ENCODE assay signal across 15 cellular contexts in the genomic region with DNA sequence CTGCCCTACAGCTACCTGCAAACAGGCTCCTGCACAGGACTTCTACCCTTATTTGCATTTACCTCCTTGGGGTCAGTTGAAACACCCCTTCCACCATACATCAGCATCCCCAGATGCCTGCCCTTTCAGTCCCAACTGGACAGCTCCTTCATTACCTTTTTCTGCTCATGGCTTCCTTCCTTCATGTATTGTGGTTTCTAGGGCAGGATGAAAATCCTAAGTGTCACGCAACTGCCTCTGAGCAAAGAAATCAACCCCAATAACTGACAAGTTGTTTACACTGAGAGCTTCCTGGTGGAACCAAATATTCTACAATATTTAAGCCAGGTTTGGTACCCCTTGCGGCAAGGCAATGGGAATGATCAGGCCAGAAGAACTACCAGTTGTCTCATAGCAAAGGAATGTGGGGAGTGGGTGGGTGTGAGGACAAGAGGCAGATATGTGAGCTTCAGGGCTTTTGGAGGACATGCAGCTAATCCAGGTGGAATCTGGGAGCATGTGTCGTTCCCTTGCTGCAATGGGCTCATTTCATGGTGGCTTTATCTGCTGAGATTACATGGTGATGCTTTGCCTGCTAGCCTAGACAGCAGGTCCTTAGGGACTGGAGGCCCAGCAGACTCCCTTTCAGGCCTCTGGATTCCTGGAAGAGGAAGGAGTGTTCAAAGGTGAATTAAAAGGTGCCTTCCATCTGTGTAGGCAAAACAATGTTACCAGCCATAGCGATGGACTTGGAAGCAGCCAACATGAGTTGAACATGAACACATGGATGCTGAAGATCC. TPM values are rescaled to one million over a fixed set of nuclear protein-coding genes. Genes with fewer than 3 reads are reported as not detected.
DNase-seq lines count a peak whose midpoint lies in the region; ATAC-seq and TF ChIP-seq lines count a peak whose summit lies in the region.
"Had no signal": no experiment of that assay in that cellular context is flagged by ENCODE, and none has a peak within 500 bp of the region (broad histone marks: within the 10 kb centered on the region; RNA-seq: fewer than 3 reads in every experiment).

No MANE protein-coding gene starts in this region.

- H3K27ac ChIP-seq in HEK293 (ENCODE audit: extremely low read depth, low read depth, low read length), result no peak overlapping the region
- H3K27ac ChIP-seq: prostate gland, transverse colon had no signal

- peaks cover 5% of the 10 kb centered on the region; the same call in 1 of the 2 replicates for H3K4me1 ChIP-seq in HEK293 (ENCODE audit: control insufficient read depth, insufficient read depth, low read length)
- H3K4me1 ChIP-seq: prostate gland had no signal

- peak overlapping the region; percentile 57 for H3K27ac Mint-ChIP-seq in Calu3 (ENCODE audit: unreplicated experiment)
- peak overlapping the region; percentile 21 for H3K27ac Mint-ChIP-seq in activated CD8-positive, alpha-beta memory T cell treated with anti-CD3 and anti-CD28 coated beads, Interleukin-2, amount 10 ng/mL, durations not matched to agents 7 days and 5 days
- H3K27ac Mint-ChIP-seq: activated naive CD4-positive, alpha-beta T cell treated with anti-CD3 and anti-CD28 coated beads, Interleukin-2, amount 50 U/mL, for 72 hours had no signal

- DNase-seq in Calu3 (peak; percentile 47), mesenteric fat pad (ENCODE audit: low spot score) (peak; percentile 5), GM10248 (ENCODE audit: extremely low spot score) (no peak), GOT3 (lab: John Stamatoyannopoulos, UW) (no peak)
- DNase-seq in activated CD8-positive, alpha-beta memory T cell treated with anti-CD3 and anti-CD28 coated beads, Interleukin-2, amount 10 ng/mL, durations not matched to agents 7 days and 5 days, result no peak
- DNase-seq: KG1; NCI-H2081 treated with DMSO at 0.1 percent for 48 hours; NCI-H82; SHP77; stimulated activated CD4-positive, alpha-beta T cell treated with anti-CD3 and anti-CD28 coated beads, Interleukin-2, amount 100 ng/mL, for 24 hours; transverse colon had no signal

- POLR2A ChIA-PET in HEK293 (lab: Yijun Ruan, JAX), result interaction anchor here (0.7 to 2.0 kb wide), 5 partner anchors 14 to 486 kb away, joined by 3 to 14 read pairs (median 6); a partner anchor contains a TSS
- POLR2A ChIA-PET in GM10248 (lab: Yijun Ruan, JAX), result interaction anchor here (0.5 to 1.9 kb wide), 3 partner anchors 15 to 169 kb away, joined by 3 to 7 read pairs (median 5); no protein-coding TSS in a partner anchor

- ATAC-seq in activated CD8-positive, alpha-beta memory T cell treated with anti-CD3 and anti-CD28 coated beads, Interleukin-2, amount 10 ng/mL, durations not matched to agents 7 days and 5 days, result no peak
- ATAC-seq in HG03196 (IDR thresholded peaks at IDR 0.05; ENCODE audit: unreplicated experiment), result no peak
- ATAC-seq: activated naive CD4-positive, alpha-beta T cell treated with anti-CD3 and anti-CD28 coated beads, Interleukin-2, amount 50 U/mL, for 72 hours had no signal

- intact Hi-C loops in Calu3 (cut with micrococcal nuclease; ENCODE audit: unreplicated experiment), result no loop called here

- peak overlapping the region; percentile 5 for H3K4me3 Mint-ChIP-seq in Calu3 (ENCODE audit: low read depth, unreplicated experiment)
- H3K4me3 Mint-ChIP-seq in activated CD8-positive, alpha-beta memory T cell treated with anti-CD3 and anti-CD28 coated beads, Interleukin-2, amount 10 ng/mL, durations not matched to agents 7 days and 5 days, result no peak overlapping the region

- TF ChIP-seq CTCF in Calu3 (IDR thresholded peaks at IDR 0.05; ENCODE audit: unreplicated experiment) (no peak), HEK293 (tag by site-specific recombination; IDR thresholded peaks at IDR 0.05) (no peak), GM10248 (IDR thresholded peaks at IDR 0.05; ENCODE audit: control extremely low read depth, extremely low read depth, low read depth, missing control alignments) (no peak)

- H3K4me1 Mint-ChIP-seq in Calu3 (ENCODE audit: low read depth, unreplicated experiment), result peaks cover 50% of the 10 kb centered on the region
- H3K4me1 Mint-ChIP-seq in activated CD8-positive, alpha-beta memory T cell treated with anti-CD3 and anti-CD28 coated beads, Interleukin-2, amount 10 ng/mL, durations not matched to agents 7 days and 5 days, result peaks cover 45% of the 10 kb centered on the region

- H3K36me3 Mint-ChIP-seq in Calu3 (ENCODE audit: insufficient read depth, unreplicated experiment), result peaks cover 34% of the 10 kb centered on the region
- H3K36me3 Mint-ChIP-seq in activated CD8-positive, alpha-beta memory T cell treated with anti-CD3 and anti-CD28 coated beads, Interleukin-2, amount 10 ng/mL, durations not matched to agents 7 days and 5 days, result peaks cover 14% of the 10 kb centered on the region
- H3K36me3 Mint-ChIP-seq: activated naive CD4-positive, alpha-beta T cell treated with anti-CD3 and anti-CD28 coated beads, Interleukin-2, amount 50 U/mL, for 72 hours had no signal

- no peak overlapping the region for H3K4me3 ChIP-seq in HEK293 (ENCODE audit: low read depth, low read length)
- H3K4me3 ChIP-seq: prostate gland, transverse colon had no signal

- H3K9me3 Mint-ChIP-seq in Calu3 (ENCODE audit: low read depth, unreplicated experiment), result no peaks in the 10 kb centered on the region
- H3K9me3 Mint-ChIP-seq in activated CD8-positive, alpha-beta memory T cell treated with anti-CD3 and anti-CD28 coated beads, Interleukin-2, amount 10 ng/mL, durations not matched to agents 7 days and 5 days (ENCODE audit: low read depth), result no peaks in the 10 kb centered on the region
- H3K9me3 Mint-ChIP-seq: activated naive CD4-positive, alpha-beta T cell treated with anti-CD3 and anti-CD28 coated beads, Interleukin-2, amount 50 U/mL, for 72 hours had no signal

- BruUV-seq in Calu3 (replicated peaks; lab: Mats Ljungman, UMichigan), result no TSS peak

- CTCF ChIA-PET in Calu3 (lab: Charles Lee) (interaction anchor here (0.6 to 1.7 kb wide), 8 partner anchors 8 to 144 kb away, joined by 3 to 16 read pairs (median 4); a partner anchor contains a TSS), HEK293 (lab: Yijun Ruan, JAX) (interaction anchor here (0.5 to 1.4 kb wide), 6 partner anchors 9 to 250 kb away, joined by 3 to 7 read pairs (median 4); a partner anchor contains a TSS), GM10248 (lab: Yijun Ruan, JAX) (interaction anchor here (1.2 to 2.4 kb wide), 5 partner anchors 8 to 72 kb away, joined by 3 to 11 read pairs (median 4); no protein-coding TSS in a partner anchor)
- CTCF ChIA-PET in activated CD8-positive, alpha-beta memory T cell treated with anti-CD3 and anti-CD28 coated beads, Interleukin-2, amount 10 ng/mL, durations not matched to agents 7 days and 5 days (lab: Charles Lee), result interaction anchor here (1.4 to 1.9 kb wide), 3 partner anchors 9 to 15 kb away, joined by 3 to 9 read pairs (median 5); no protein-coding TSS in a partner anchor

- H3K36me3 ChIP-seq in HEK293 (ENCODE audit: control insufficient read depth in 2 of 2, insufficient read depth in 1 of 2, low read length in 2 of 2), result no peaks in the 10 kb centered on the region; a peak in 1 of 3 replicates
- H3K36me3 ChIP-seq: prostate gland, transverse colon had no signal

- H3K27me3 Mint-ChIP-seq in Calu3 (ENCODE audit: unreplicated experiment), result no peaks in the 10 kb centered on the region
- H3K27me3 Mint-ChIP-seq in activated CD8-positive, alpha-beta memory T cell treated with anti-CD3 and anti-CD28 coated beads, Interleukin-2, amount 10 ng/mL, durations not matched to agents 7 days and 5 days, result no peaks in the 10 kb centered on the region

- H3K9me3 ChIP-seq in HEK293 (ENCODE audit: control insufficient read depth, insufficient read depth, low read depth, low read length), result no peaks in the 10 kb centered on the region
- H3K9me3 ChIP-seq: prostate gland, transverse colon had no signal

TF ChIP-seq in HEK293, 187 proteins besides CTCF, POLR2A, EP300 and RAD21 (continues in another document):
- TF ChIP-seq FEZF1 (tag by site-specific recombination; IDR thresholded peaks at IDR 0.05), result no peak
- TF ChIP-seq ZNF10 (tag by site-specific recombination; IDR thresholded peaks at IDR 0.05), result no peak
- TF ChIP-seq, protein P1, sequence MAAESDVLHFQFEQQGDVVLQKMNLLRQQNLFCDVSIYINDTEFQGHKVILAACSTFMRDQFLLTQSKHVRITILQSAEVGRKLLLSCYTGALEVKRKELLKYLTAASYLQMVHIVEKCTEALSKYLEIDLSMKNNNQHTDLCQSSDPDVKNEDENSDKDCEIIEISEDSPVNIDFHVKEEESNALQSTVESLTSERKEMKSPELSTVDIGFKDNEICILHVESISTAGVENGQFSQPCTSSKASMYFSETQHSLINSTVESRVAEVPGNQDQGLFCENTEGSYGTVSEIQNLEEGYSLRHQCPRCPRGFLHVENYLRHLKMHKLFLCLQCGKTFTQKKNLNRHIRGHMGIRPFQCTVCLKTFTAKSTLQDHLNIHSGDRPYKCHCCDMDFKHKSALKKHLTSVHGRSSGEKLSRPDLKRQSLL (tag by site-specific recombination; IDR thresholded peaks at IDR 0.05), result no peak
- peak; percentile 65 for TF ChIP-seq EGR2 (tag by site-specific recombination; IDR thresholded peaks at IDR 0.05; ENCODE audit: low read depth)
- TF ChIP-seq, protein P2, sequence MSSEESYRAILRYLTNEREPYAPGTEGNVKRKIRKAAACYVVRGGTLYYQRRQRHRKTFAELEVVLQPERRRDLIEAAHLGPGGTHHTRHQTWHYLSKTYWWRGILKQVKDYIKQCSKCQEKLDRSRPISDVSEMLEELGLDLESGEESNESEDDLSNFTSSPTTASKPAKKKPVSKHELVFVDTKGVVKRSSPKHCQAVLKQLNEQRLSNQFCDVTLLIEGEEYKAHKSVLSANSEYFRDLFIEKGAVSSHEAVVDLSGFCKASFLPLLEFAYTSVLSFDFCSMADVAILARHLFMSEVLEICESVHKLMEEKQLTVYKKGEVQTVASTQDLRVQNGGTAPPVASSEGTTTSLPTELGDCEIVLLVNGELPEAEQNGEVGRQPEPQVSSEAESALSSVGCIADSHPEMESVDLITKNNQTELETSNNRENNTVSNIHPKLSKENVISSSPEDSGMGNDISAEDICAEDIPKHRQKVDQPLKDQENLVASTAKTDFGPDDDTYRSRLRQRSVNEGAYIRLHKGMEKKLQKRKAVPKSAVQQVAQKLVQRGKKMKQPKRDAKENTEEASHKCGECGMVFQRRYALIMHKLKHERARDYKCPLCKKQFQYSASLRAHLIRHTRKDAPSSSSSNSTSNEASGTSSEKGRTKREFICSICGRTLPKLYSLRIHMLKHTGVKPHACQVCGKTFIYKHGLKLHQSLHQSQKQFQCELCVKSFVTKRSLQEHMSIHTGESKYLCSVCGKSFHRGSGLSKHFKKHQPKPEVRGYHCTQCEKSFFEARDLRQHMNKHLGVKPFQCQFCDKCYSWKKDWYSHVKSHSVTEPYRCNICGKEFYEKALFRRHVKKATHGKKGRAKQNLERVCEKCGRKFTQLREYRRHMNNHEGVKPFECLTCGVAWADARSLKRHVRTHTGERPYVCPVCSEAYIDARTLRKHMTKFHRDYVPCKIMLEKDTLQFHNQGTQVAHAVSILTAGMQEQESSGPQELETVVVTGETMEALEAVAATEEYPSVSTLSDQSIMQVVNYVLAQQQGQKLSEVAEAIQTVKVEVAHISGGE (tag by site-specific recombination; conservative IDR thresholded peaks at IDR 0.05; ENCODE audit: low read depth), result no peak
- no peak for TF ChIP-seq ZNF324 (tag by site-specific recombination; IDR thresholded peaks at IDR 0.05)

RNA-seq across cellular contexts. Expression of a gene that starts 34.9 kb away (rescaled TPM):
- total RNA-seq in Calu3 (2022), result 23.4 and 24.4 TPM in 2 replicates
- 10 to 100 TPM; 36.3 to 36.7 TPM for total RNA-seq in activated CD8-positive, alpha-beta memory T cell treated with anti-CD3 and anti-CD28 coated beads, Interleukin-2, amount 10 ng/mL, durations not matched to agents 7 days and 5 days
- total RNA-seq in mesenteric fat pad, result 11.5 TPM

Comparison
In these comparisons a context has a peak if more than half of its experiments do, and no peak if none do; other contexts are left out.
1. DNase-seq: peak in Calu3 (single experiment) and mesenteric fat pad (single experiment); none in activated CD8-positive, alpha-beta memory T cell treated with anti-CD3 and anti-CD28 coated beads, Interleukin-2, amount 10 ng/mL, durations not matched to agents 7 days and 5 days (single experiment), GM10248 (single experiment) and GOT3 (single experiment).